8 cellular contexts compared by ENCODE assay signal in the genomic region with DNA sequence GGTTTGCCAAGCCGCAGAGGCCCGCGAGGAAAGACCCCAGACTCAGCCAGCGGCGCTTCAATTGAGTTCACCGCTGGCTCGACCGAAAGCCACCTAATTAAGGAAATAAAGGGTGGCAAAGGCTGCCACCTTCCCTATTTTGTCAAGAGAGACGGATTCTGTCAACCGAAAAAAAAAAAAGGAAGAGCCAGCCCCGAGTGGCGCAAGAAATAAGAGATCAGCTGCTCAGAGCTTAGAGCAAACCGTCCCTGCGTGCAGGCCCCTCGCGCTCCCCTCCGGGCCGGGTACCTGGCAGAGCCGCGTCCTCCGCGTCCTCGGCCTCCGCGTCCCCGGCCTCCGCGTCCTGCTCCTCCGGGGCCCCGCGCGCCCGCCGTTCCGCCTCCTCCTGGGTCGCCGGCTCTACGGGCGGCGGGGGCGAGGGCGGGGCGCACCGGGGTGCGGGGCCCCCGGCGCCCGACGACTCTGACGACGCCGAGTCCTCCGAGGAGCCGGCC. TPM values are rescaled to one million over a fixed set of nuclear protein-coding genes. Genes with fewer than 3 reads are reported as not detected.
A peak's percentile ranks its signal among the peaks of the same experiment; 100 is the strongest.
DNase-seq lines count a peak whose midpoint lies in the region; ATAC-seq and TF ChIP-seq lines count a peak whose summit lies in the region.

No MANE protein-coding gene starts in this region.

- H3K36me3 ChIP-seq in CD8-positive, alpha-beta memory T cell (ENCODE audit: insufficient read depth, low read length): no peaks in the 10 kb centered on the region
- no peaks in the 10 kb centered on the region for H3K36me3 ChIP-seq in ectodermal cell (ENCODE audit: control insufficient read depth, insufficient read depth, low read length)

- H3K27ac Mint-ChIP-seq in CD8-positive, alpha-beta memory T cell: peak overlapping the region; percentile 79 to 96 (median 92)
- peak overlapping the region; percentile 96 for H3K27ac Mint-ChIP-seq in mesothelial cell of epicardium

- H3K27ac ChIP-seq in CD8-positive, alpha-beta memory T cell (ENCODE audit: low read depth, low read length): peak overlapping the region; percentile 76
- H3K27ac ChIP-seq in RWPE1 (peak overlapping the region; percentile 83), ectodermal cell (ENCODE audit: insufficient read depth, low read depth, low read length, poor library complexity, severe bottlenecking) (peak overlapping the region; percentile 70)

- TF ChIP-seq CTCF in RWPE1 (conservative IDR thresholded peaks at IDR 0.05; ENCODE audit: low read depth) (no peak), mesothelial cell of epicardium (IDR thresholded peaks at IDR 0.05; ENCODE audit: unreplicated experiment) (no peak)

- H3K4me1 ChIP-seq in CD8-positive, alpha-beta memory T cell (ENCODE audit: insufficient read depth, low read length): peaks cover 14% of the 10 kb centered on the region
- no peaks in the 10 kb centered on the region for H3K4me1 ChIP-seq in ectodermal cell (ENCODE audit: control insufficient read depth, insufficient read depth, low read length)

- POLR2A ChIA-PET in CD8-positive, alpha-beta memory T cell (lab: Charles Lee): interaction anchor here (0.7 to 1.7 kb wide), 3 partner anchors 167 to 1814 kb away, joined by 4 to 7 read pairs (median 4); a partner anchor contains a TSS
- POLR2A ChIA-PET in RWPE1 (lab: Yijun Ruan, JAX; ENCODE audit: low non-redundant PET): interaction anchor here (0.7 kb wide), 1 partner anchor 44 kb away, joined by 3 read pairs; no protein-coding TSS in a partner anchor

- peak overlapping the region; percentile 83 to 95 (median 93) for H3K4me3 Mint-ChIP-seq in CD8-positive, alpha-beta memory T cell
- peak overlapping the region; percentile 96 for H3K4me3 Mint-ChIP-seq in mesothelial cell of epicardium

- no peaks in the 10 kb centered on the region for H3K9me3 ChIP-seq in CD8-positive, alpha-beta memory T cell (ENCODE audit: low read length)
- no peaks in the 10 kb centered on the region for H3K9me3 ChIP-seq in ectodermal cell (ENCODE audit: control insufficient read depth, low read length)

- ATAC-seq in GM19438 (IDR thresholded peaks at IDR 0.05; ENCODE audit: low read depth, unreplicated experiment): peak; percentile 24
- ATAC-seq in HG03442 (IDR thresholded peaks at IDR 0.05; ENCODE audit: unreplicated experiment): peak; percentile 24

- peaks cover 0 to 10% (median 3%) of the 10 kb centered on the region in 3 donors for H3K36me3 Mint-ChIP-seq in CD8-positive, alpha-beta memory T cell
- no peaks in the 10 kb centered on the region for H3K36me3 Mint-ChIP-seq in mesothelial cell of epicardium

- peaks cover 7 to 14% of the 10 kb centered on the region in 2 donors for H3K27me3 Mint-ChIP-seq in CD8-positive, alpha-beta memory T cell
- peaks cover 8% of the 10 kb centered on the region for H3K27me3 Mint-ChIP-seq in mesothelial cell of epicardium (ENCODE audit: low read depth)

- H3K9me3 Mint-ChIP-seq in CD8-positive, alpha-beta memory T cell: no peaks in the 10 kb centered on the region
- H3K9me3 Mint-ChIP-seq in mesothelial cell of epicardium: peaks cover 3% of the 10 kb centered on the region

- H3K4me3 ChIP-seq in CD8-positive, alpha-beta memory T cell (ENCODE audit: low read length): peak overlapping the region; percentile 68
- peak overlapping the region; percentile 59 for H3K4me3 ChIP-seq in ectodermal cell (ENCODE audit: insufficient read depth, low read depth, low read length)

- DNase-seq in CD8-positive, alpha-beta memory T cell: no peak
- DNase-seq in RWPE1 (ENCODE audit: low spot score) (no peak), mesothelial cell of epicardium (ENCODE audit: low spot score in 2 of 2, unreplicated experiment in 2 of 2) (no peak), RKO (ENCODE audit: low spot score) (no peak)
- no peak for DNase-seq in stimulated activated CD4-positive, alpha-beta T cell treated with anti-CD3 and anti-CD28 coated beads, Interleukin-2, amount 100 ng/mL, for 24 hours

- peaks cover 42 to 62% (median 47%) of the 10 kb centered on the region in 3 donors for H3K4me1 Mint-ChIP-seq in CD8-positive, alpha-beta memory T cell
- H3K4me1 Mint-ChIP-seq in mesothelial cell of epicardium: peaks cover 20% of the 10 kb centered on the region

- 0% methylated on average over 54 of the region's 54 CpGs for WGBS in ectodermal cell, 2 experiments

- no peaks in the 10 kb centered on the region for H3K27me3 ChIP-seq in CD8-positive, alpha-beta memory T cell (ENCODE audit: insufficient read depth, low read length, poor library complexity, severe bottlenecking)
- peaks cover 22% of the 10 kb centered on the region for H3K27me3 ChIP-seq in ectodermal cell (ENCODE audit: control insufficient read depth, insufficient read depth, low read length, poor library complexity, severe bottlenecking)

- CTCF ChIA-PET in CD8-positive, alpha-beta memory T cell (lab: Charles Lee): no interaction called here
- CTCF ChIA-PET in RWPE1 (lab: Yijun Ruan, JAX): no interaction called here

RNA-seq across cellular contexts. Expression of a gene that starts 1.0 kb away (rescaled TPM):
- 1 to 10 TPM; 4.4 to 4.9 TPM for total RNA-seq in CD8-positive, alpha-beta memory T cell
- polyA plus RNA-seq in CD8-positive, alpha-beta memory T cell: 2.1 TPM
- polyA plus RNA-seq in ectodermal cell (2013, experiment 1 of 4): 12.3 TPM
- 12.3 TPM for polyA plus RNA-seq in ectodermal cell (2013, experiment 2 of 4)
- 11.4 TPM for polyA plus RNA-seq in ectodermal cell (2013, experiment 3 of 4)
- polyA plus RNA-seq in ectodermal cell (2013, experiment 4 of 4): 11.4 TPM
- 7.6 to 8.6 TPM (median 8.3 TPM) in 3 replicates for total RNA-seq in mesothelial cell of epicardium
